Comparison of ENCODE assay signal across 8 cellular contexts in the genomic region with DNA sequence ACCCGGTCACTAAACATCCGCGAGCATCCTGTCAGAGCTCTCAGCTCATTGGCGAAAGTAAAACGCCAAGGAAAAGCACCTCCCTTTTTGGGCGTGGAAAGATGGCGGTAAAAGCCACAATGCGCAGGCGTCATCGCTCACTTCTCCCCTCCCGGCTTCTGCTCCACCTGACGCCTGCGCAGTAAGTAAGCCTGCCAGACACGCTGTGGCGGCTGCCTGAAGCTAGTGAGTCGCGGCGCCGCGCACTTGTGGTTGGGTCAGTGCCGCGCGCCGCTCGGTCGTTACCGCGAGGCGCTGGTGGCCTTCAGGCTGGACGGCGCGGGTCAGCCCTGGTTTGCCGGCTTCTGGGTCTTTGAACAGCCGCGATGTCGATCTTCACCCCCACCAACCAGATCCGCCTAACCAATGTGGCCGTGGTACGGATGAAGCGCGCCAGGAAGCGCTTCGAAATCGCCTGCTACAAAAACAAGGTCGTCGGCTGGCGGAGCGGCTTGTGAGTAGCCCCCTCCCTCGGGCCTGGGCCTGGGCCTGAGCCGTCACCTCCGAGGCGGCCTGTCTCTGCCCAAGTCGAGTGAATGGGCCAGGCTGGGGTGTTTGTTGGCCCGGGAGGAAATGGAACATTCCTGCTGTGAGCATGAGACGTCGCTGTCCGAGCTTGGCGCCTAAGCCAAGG. TPM values are rescaled to one million over a fixed set of nuclear protein-coding genes. Genes with fewer than 3 reads are reported as not detected.
A peak's percentile ranks its signal among the peaks of the same experiment; 100 is the strongest.
DNase-seq lines count a peak whose midpoint lies in the region; ATAC-seq, FAIRE-seq and TF ChIP-seq lines count a peak whose summit lies in the region.
"Not testable (repeated sequence)": the region's sequence is repeated elsewhere in the genome, so short reads cannot be mapped to it uniquely, and the experiment has no call there.

No MANE protein-coding gene starts in this region.

- peak overlapping the region; percentile 84 for H3K9ac ChIP-seq in HepG2 (ENCODE audit: insufficient read depth, low read depth, low read length)

- peak overlapping the region; percentile 83 for H3K27ac ChIP-seq in HepG2 (ENCODE audit: extremely low read length, insufficient read depth, low read length)

- in situ Hi-C loops in HepG2 (cut with HindIII; ENCODE audit: extremely low pct_ligation_motif_present, low pct_unique_long_range_greater_than_20kb): not testable (repeated sequence)

- peak overlapping the region; percentile 64 for H3K4me2 ChIP-seq in HepG2 (ENCODE audit: low read depth, low read length)

- not testable (repeated sequence) for TF ChIP-seq EP300 in HepG2 (IDR thresholded peaks at IDR 0.05; ENCODE audit: low read depth in 2 of 2, low read length in 2 of 2); HepG2 (CRISPR knock-in tag; IDR thresholded peaks at IDR 0.05; ENCODE audit: borderline replicate concordance)

- TSS peak; percentile 87 for BruUV-seq in HepG2 (replicated peaks; lab: Mats Ljungman, UMichigan)

- CTCF ChIA-PET in HepG2 (lab: Yijun Ruan, JAX; ENCODE audit: low intra/inter-chr PET ratio, low total read pairs): not testable (repeated sequence)

- peak; percentile 100 for DNase-seq in CD1c-positive myeloid dendritic cell (ENCODE audit: extremely low spot score)
- DNase-seq in NCI-H748 treated with DMSO at 0.1 percent for 48 hours (lab: John Stamatoyannopoulos, UW): peak; percentile 96
- peak; percentile 96 for DNase-seq in activated CD4-positive, alpha-beta T cell treated with anti-CD3 and anti-CD28 coated beads, Interleukin-2, amount 50 U/mL, for 4 hours
- DNase-seq in dermis blood vessel endothelial cell: peak; percentile 99
- peak; percentile 97 for DNase-seq in HepG2 (ENCODE audit: low spot score)
- peak; percentile 91 to 94 for DNase-seq in stimulated activated CD4-positive, alpha-beta T cell treated with anti-CD3 and anti-CD28 coated beads, Interleukin-2, amount 100 ng/mL, for 48 hours

- FAIRE-seq in HepG2 (lab: Jason Lieb, UNC): peak; percentile 75

- 1% methylated on average over 11 of the region's 58 CpGs for WGBS in HepG2 (ENCODE audit: low lambda C conversion rate)

- peak overlapping the region; percentile 71 to 78 (median 72) for H3K4me3 ChIP-seq in HepG2 (replicated peaks in 1 of 3; ENCODE audit: insufficient read depth in 1 of 3, low read depth in 2 of 3, low read length in 3 of 3)

- intact Hi-C loops in HepG2 (cut with micrococcal nuclease; ENCODE audit: unreplicated experiment): loop anchor here (2.0 kb wide), 1 partner anchor 85 kb away; no protein-coding TSS in a partner anchor

- H3K27me3 ChIP-seq in HepG2 (ENCODE audit: control insufficient read depth in 1 of 2, insufficient read depth in 2 of 2, low read length in 2 of 2): not testable (repeated sequence)

- not testable (repeated sequence) for TF ChIP-seq RAD21 in HepG2 (CRISPR knock-in tag; IDR thresholded peaks at IDR 0.05)

- H3K36me3 ChIP-seq in HepG2 (replicated peaks in 1 of 2; ENCODE audit: control insufficient read depth in 1 of 2, insufficient read depth in 2 of 2, low read length in 2 of 2): peaks cover 1 to 16% of the 10 kb centered on the region in 2 experiments; a peak in 3 of 5 replicates

- ATAC-seq in GM19397 (IDR thresholded peaks at IDR 0.05; ENCODE audit: unreplicated experiment) (peak; percentile 52), HG03565 (IDR thresholded peaks at IDR 0.05; ENCODE audit: unreplicated experiment) (peak; percentile 54), HepG2 (peak; percentile 69)

- peaks cover 12% of the 10 kb centered on the region for H3K4me1 ChIP-seq in HepG2 (ENCODE audit: insufficient read depth, low read length)

- not testable (repeated sequence) for TF ChIP-seq CTCF in HepG2 (CRISPR knock-in tag; IDR thresholded peaks at IDR 0.05)

- H4K20me1 ChIP-seq in HepG2 (ENCODE audit: insufficient read depth, low read length): not testable (repeated sequence)

- H3K9me3 ChIP-seq in HepG2 (ENCODE audit: low read length): not testable (repeated sequence)

- TF ChIP-seq POLR2A in HepG2 (IDR thresholded peaks at IDR 0.05; ENCODE audit: insufficient read depth in 1 of 2, low read depth in 2 of 2, low read length in 2 of 2): peak; percentile 77 to 83

- POLR2A ChIA-PET in HepG2 (lab: Yijun Ruan, JAX): interaction anchor here (1.3 to 1.9 kb wide), 4 partner anchors 30 to 88 kb away, joined by 3 to 13 read pairs (median 6); no protein-coding TSS in a partner anchor

- H3K79me2 ChIP-seq in HepG2 (ENCODE audit: insufficient read depth, low read length): peaks cover 17% of the 10 kb centered on the region

- not testable (repeated sequence) for H2AFZ ChIP-seq in HepG2 (ENCODE audit: low read length)

TF ChIP-seq in HepG2, 621 proteins besides CTCF, POLR2A, EP300 and RAD21 (continues in another document):
- TF ChIP-seq, protein P1, sequence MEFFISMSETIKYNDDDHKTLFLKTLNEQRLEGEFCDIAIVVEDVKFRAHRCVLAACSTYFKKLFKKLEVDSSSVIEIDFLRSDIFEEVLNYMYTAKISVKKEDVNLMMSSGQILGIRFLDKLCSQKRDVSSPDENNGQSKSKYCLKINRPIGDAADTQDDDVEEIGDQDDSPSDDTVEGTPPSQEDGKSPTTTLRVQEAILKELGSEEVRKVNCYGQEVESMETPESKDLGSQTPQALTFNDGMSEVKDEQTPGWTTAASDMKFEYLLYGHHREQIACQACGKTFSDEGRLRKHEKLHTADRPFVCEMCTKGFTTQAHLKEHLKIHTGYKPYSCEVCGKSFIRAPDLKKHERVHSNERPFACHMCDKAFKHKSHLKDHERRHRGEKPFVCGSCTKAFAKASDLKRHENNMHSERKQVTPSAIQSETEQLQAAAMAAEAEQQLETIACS (CRISPR knock-in tag; IDR thresholded peaks at IDR 0.05): peak; percentile 56
- not testable (repeated sequence) for TF ChIP-seq NONO (IDR thresholded peaks at IDR 0.05); USF2 (IDR thresholded peaks at IDR 0.05; ENCODE audit: low read depth, low read length)
- TF ChIP-seq NONO (CRISPR knock-in tag; conservative IDR thresholded peaks at IDR 0.05): peak; percentile 18; the same call in 1 of the 2 replicates
- peak; percentile 49; the same call in 1 of the 2 replicates for TF ChIP-seq GATA4 (IDR thresholded peaks at IDR 0.05; ENCODE audit: borderline replicate concordance, low read depth)
- 0 out of 2 replicates have a peak, but pooled peaks have one; percentile 36 for TF ChIP-seq CREB3 (CRISPR knock-in tag; IDR thresholded peaks at IDR 0.05)
- peak; percentile 65; the same call in 1 of the 2 replicates for TF ChIP-seq USF2 (CRISPR knock-in tag; IDR thresholded peaks at IDR 0.05; ENCODE audit: borderline replicate concordance)

RNA-seq across cellular contexts. Expression of gene TYW1B, which starts 1.4 kb away (rescaled TPM):
- total RNA-seq in dermis blood vessel endothelial cell: 2.8 and 6.0 TPM in 2 replicates
- 3.3 and 5.5 TPM in 2 replicates for total RNA-seq in HepG2 (2016; rRNA removed; fragmentation: Illumina TruSeq; extraction: Trizol)
- 1.5 and 1.6 TPM in 2 replicates for total RNA-seq in HepG2 (2016; cell fraction: cytosol; rRNA removed; fragmentation: Illumina TruSeq; extraction: Trizol; ENCODE audit: low read depth)
- 2.8 and 5.6 TPM in 2 replicates for total RNA-seq in HepG2 (2016; cell fraction: insoluble cytoplasmic fraction; rRNA removed; fragmentation: Illumina TruSeq; extraction: Trizol)
- 1.2 and 1.3 TPM in 2 replicates for total RNA-seq in HepG2 (2016; cell fraction: membrane; rRNA removed; fragmentation: Illumina TruSeq; extraction: Trizol)
- total RNA-seq in HepG2 (2016; cell fraction: nucleus; rRNA removed; fragmentation: Illumina TruSeq; extraction: Trizol): 9.3 and 10.6 TPM in 2 replicates
- 1.8 and 2.0 TPM in 2 replicates for polyA plus RNA-seq in HepG2 (2011; rRNA removed)
- polyA plus RNA-seq in HepG2 (2011; cell fraction: cytosol; rRNA removed): 1.1 and 1.4 TPM in 2 replicates
- polyA plus RNA-seq in HepG2 (2011; cell fraction: nucleus; rRNA removed): 1.1 and 1.4 TPM in 2 replicates
- 1.9 TPM in 2 replicates for polyA plus RNA-seq in HepG2 (2012)
- 0.45 and 0.68 TPM in 2 replicates for polyA plus RNA-seq in HepG2 (2016; cell fraction: cytosol; fragmentation: Illumina TruSeq; extraction: Trizol; ENCODE audit: low read depth)
- 1.6 and 1.9 TPM in 2 replicates for polyA plus RNA-seq in HepG2 (2016; cell fraction: insoluble cytoplasmic fraction; fragmentation: Illumina TruSeq; extraction: Trizol; ENCODE audit: low read depth)
- 0.79 and 1.1 TPM in 2 replicates for polyA plus RNA-seq in HepG2 (2016; cell fraction: membrane; fragmentation: Illumina TruSeq; extraction: Trizol; ENCODE audit: low read depth)
- polyA plus RNA-seq in HepG2 (2016; cell fraction: nucleus; fragmentation: Illumina TruSeq; extraction: Trizol; ENCODE audit: insufficient read depth, low read depth): 4.3 and 4.4 TPM in 2 replicates
- 2.6 and 4.8 TPM in 2 replicates for polyA minus RNA-seq in HepG2 (2011; rRNA and poly(A)+ RNA removed; ENCODE audit: low replicate concordance)
- 1.6 and 2.0 TPM in 2 replicates for polyA minus RNA-seq in HepG2 (2011; cell fraction: cytosol; rRNA and poly(A)+ RNA removed)
- 8.5 and 9.2 TPM in 2 replicates for polyA minus RNA-seq in HepG2 (2011; cell fraction: nucleus; rRNA and poly(A)+ RNA removed)

Comparison
In these comparisons a context has a peak if more than half of its experiments do, and no peak if none do; other contexts are left out.
1. Peak in every context shown above with its lines: DNase-seq, ATAC-seq, H3K4me3 ChIP-seq and H3K27ac ChIP-seq.